In genomic region chr18:6406910-6407470, GRCh38 we compare ENCODE assay signal across 18 cellular contexts. TPM values are rescaled to one million over a fixed set of nuclear protein-coding genes. Genes with fewer than 3 reads are reported as not detected.
DNase-seq lines count a peak whose midpoint lies in the region; ATAC-seq, FAIRE-seq and TF ChIP-seq lines count a peak whose summit lies in the region.
"Had no signal": no experiment of that assay in that cellular context is flagged by ENCODE, and none has a peak within 500 bp of the region (broad histone marks: within the 10 kb centered on the region; RNA-seq: fewer than 3 reads in every experiment).

No MANE protein-coding gene starts in this region.

- no peak for FAIRE-seq in RCC 7860 (lab: Jason Lieb, UNC)
- FAIRE-seq: small intestine had no signal

- H3K4me3 ChIP-seq in adipocyte (ENCODE audit: low read length) (peak overlapping the region; percentile 58), suprapubic skin (no peak overlapping the region), SK-N-SH (ENCODE audit: low read depth in 2 of 2, low read length in 1 of 2) (no peak overlapping the region)
- H3K4me3 ChIP-seq: lung had no signal

- H3K4me1 ChIP-seq in adipocyte (ENCODE audit: control insufficient read depth, insufficient read depth, low read length) (peaks cover 23% of the 10 kb centered on the region), suprapubic skin (peaks cover 32% of the 10 kb centered on the region), SK-N-SH (ENCODE audit: control insufficient read depth in 1 of 2, insufficient read depth in 2 of 2, low read depth in 1 of 2, low read length in 1 of 2) (peaks cover 0 to 2% of the 10 kb centered on the region in 2 experiments; a peak in 1 of 4 replicates)
- H3K4me1 ChIP-seq: BE2C had no signal

- peak; percentile 79 for ATAC-seq in left lobe of liver
- no peak for ATAC-seq in GM19328 (IDR thresholded peaks at IDR 0.05; ENCODE audit: unreplicated experiment)

- H2AFZ ChIP-seq in SK-N-SH (ENCODE audit: low read depth): no peak overlapping the region

- CTCF ChIA-PET in SK-N-SH (lab: Yijun Ruan, JAX): interaction anchor here (0.6 to 1.2 kb wide), 2 partner anchors 11 to 488 kb away, joined by 3 read pairs; no protein-coding TSS in a partner anchor

- DNase-seq in DMS153 treated with DMSO at 0.1 percent for 48 hours (lab: John Stamatoyannopoulos, UW; ENCODE audit: unreplicated experiment) (peak; percentile 7), DMS153 (lab: John Stamatoyannopoulos, UW) (no peak), adipocyte (ENCODE audit: low read depth) (no peak), left lobe of liver (ENCODE audit: low spot score) (no peak), suprapubic skin (ENCODE audit: low spot score in 2 of 2) (no peak), SK-N-SH (no peak), RCC 7860 (ENCODE audit: low spot score) (no peak)
- DNase-seq: activated B cell treated with CpG ODN at 0.5 μM for 24 hours; BE2C; NCI-H1930; NCI-H524; nephron progenitor cell; SIG-M5; small intestine; stimulated activated CD8-positive, alpha-beta memory T cell treated with anti-CD3 and anti-CD28 coated beads, Interleukin-4, amount 100 ng/mL, for 48 hours had no signal

- no peaks in the 10 kb centered on the region for H3F3A ChIP-seq in SK-N-SH (replicated peaks; ENCODE audit: insufficient read depth)

- no peaks in the 10 kb centered on the region for H3K9me2 ChIP-seq in SK-N-SH

- H3K27ac ChIP-seq in suprapubic skin: peak overlapping the region; percentile 82
- H3K27ac ChIP-seq in SK-N-SH (ENCODE audit: low read depth in 2 of 2, low read length in 1 of 2): no peak overlapping the region
- H3K27ac ChIP-seq: 22Rv1 had no signal

- H3K27me3 ChIP-seq in adipocyte (replicated peaks; ENCODE audit: control insufficient read depth, insufficient read depth, low read length) (no peaks in the 10 kb centered on the region), suprapubic skin (no peaks in the 10 kb centered on the region), SK-N-SH (ENCODE audit: insufficient read depth) (no peaks in the 10 kb centered on the region)
- H3K27me3 ChIP-seq: BE2C had no signal

- TF ChIP-seq CTCF in suprapubic skin (IDR thresholded peaks at IDR 0.05) (no peak), SK-N-SH (IDR thresholded peaks at IDR 0.05) (no peak)

- no peaks in the 10 kb centered on the region for H4K20me1 ChIP-seq in SK-N-SH (ENCODE audit: insufficient read depth)

- TF ChIP-seq POLR2A in suprapubic skin (IDR thresholded peaks at IDR 0.05): no peak

- no peak for TF ChIP-seq EP300 in suprapubic skin (IDR thresholded peaks at IDR 0.05)
- TF ChIP-seq EP300 in SK-N-SH (IDR thresholded peaks at IDR 0.05; ENCODE audit: borderline replicate concordance in 1 of 2, low read depth in 1 of 2, low read length in 1 of 2): no peak

- no peak for TF ChIP-seq RAD21 in SK-N-SH (IDR thresholded peaks at IDR 0.05; ENCODE audit: low read length)

- POLR2A ChIA-PET in SK-N-SH (lab: Yijun Ruan, JAX): no interaction called here

- no peaks in the 10 kb centered on the region for H3K9me3 ChIP-seq in adipocyte (ENCODE audit: control insufficient read depth, low read length)
- H3K9me3 ChIP-seq in suprapubic skin: no peaks in the 10 kb centered on the region
- H3K9me3 ChIP-seq in SK-N-SH: no peaks in the 10 kb centered on the region
- H3K9me3 ChIP-seq: BE2C had no signal

- no peaks in the 10 kb centered on the region for H3K79me2 ChIP-seq in SK-N-SH (ENCODE audit: insufficient read depth)

- H3K4me2 ChIP-seq in SK-N-SH: no peak overlapping the region

- no peaks in the 10 kb centered on the region for H3K36me3 ChIP-seq in adipocyte (ENCODE audit: control insufficient read depth, insufficient read depth, low read length, severe bottlenecking)
- no peaks in the 10 kb centered on the region for H3K36me3 ChIP-seq in suprapubic skin
- no peaks in the 10 kb centered on the region for H3K36me3 ChIP-seq in SK-N-SH (replicated peaks in 1 of 2; ENCODE audit: control insufficient read depth in 1 of 2, insufficient read depth in 2 of 2, low read length in 1 of 2)
- H3K36me3 ChIP-seq: BE2C had no signal

- peak overlapping the region; percentile 45 for H3K9ac ChIP-seq in adipocyte (ENCODE audit: low read length)
- no peak overlapping the region for H3K9ac ChIP-seq in SK-N-SH

- 76% methylated on average over 8 of the region's 8 CpGs for WGBS in suprapubic skin
- 60% methylated on average over 8 of the region's 8 CpGs for WGBS in SK-N-SH (ENCODE audit: low lambda C conversion rate)

TF ChIP-seq in SK-N-SH, 30 proteins besides CTCF, POLR2A, EP300 and RAD21:
- TF ChIP-seq ELF1 (IDR thresholded peaks at IDR 0.05) (no peak), YY1 (IDR thresholded peaks at IDR 0.05; ENCODE audit: low read depth) (no peak), RXRA (IDR thresholded peaks at IDR 0.05; ENCODE audit: borderline replicate concordance, low read depth) (no peak), ZBTB33 (IDR thresholded peaks at IDR 0.05; ENCODE audit: borderline replicate concordance, low read depth) (no peak)

RNA-seq across cellular contexts. Expression of gene L3MBTL4, which starts 7.7 kb away (rescaled TPM):
- total RNA-seq in left lobe of liver (10.9 TPM), suprapubic skin (10 to 100 TPM; 11.9 to 29.9 (median 14.4) TPM)
- polyA plus RNA-seq in SK-N-SH (2012; rRNA removed): 0.02 and 0.05 TPM in 2 replicates
- 0.04 and 0.07 TPM in 2 replicates for polyA plus RNA-seq in SK-N-SH (2012; cell fraction: cytosol; rRNA removed)
- polyA plus RNA-seq in SK-N-SH (2012; cell fraction: nucleus; rRNA removed): 0.19 TPM in 1 of 2 replicates, not detected in the other
